In genomic region chr5:141608046-141608445, GRCh38 we compare ENCODE assay signal across 14 cellular contexts. TPM values are rescaled to one million over a fixed set of nuclear protein-coding genes. Genes with fewer than 3 reads are reported as not detected.
DNase-seq lines count a peak whose midpoint lies in the region; TF ChIP-seq lines count a peak whose summit lies in the region.
"Had no signal": no experiment of that assay in that cellular context is flagged by ENCODE, and none has a peak within 500 bp of the region (broad histone marks: within the 10 kb centered on the region; RNA-seq: fewer than 3 reads in every experiment).

No MANE protein-coding gene starts in this region.

- no peak for DNase-seq in T-helper 2 cell treated with Interferon-gamma antibody and Interleukin-4, amounts not matched to agents 5 μg/mL and 100 μg/mL, for 36 hours (ENCODE audit: low spot score)
- DNase-seq in T-helper 2 cell (no peak), RWPE1 (ENCODE audit: low spot score) (no peak), endothelial cell (ENCODE audit: low spot score) (no peak), spleen (no peak), NCI-H2227 (lab: John Stamatoyannopoulos, UW; ENCODE audit: unreplicated experiment) (no peak), NCI-H526 treated with DMSO at 0.1 percent for 48 hours (lab: John Stamatoyannopoulos, UW) (no peak)
- no peak for DNase-seq in effector CD4-positive, alpha-beta T cell
- DNase-seq: activated effector memory CD4-positive, alpha-beta T cell treated with anti-CD3 and anti-CD28 coated beads, Interleukin-2, amount 50 U/mL, for 16 hours; colonic mucosa; mucosa of descending colon; NCI-H1436; NCI-H510A treated with DMSO at 0.1 percent for 48 hours had no signal

- H3K36me3 ChIP-seq in spleen: peaks cover 0 to 11% (median 0%) of the 10 kb centered on the region in 6 donors
- H3K36me3 ChIP-seq: colonic mucosa, HAP-1 had no signal

- peaks cover 50% of the 10 kb centered on the region for H3K36me3 Mint-ChIP-seq in T-helper 2 cell treated with Interferon-gamma antibody and Interleukin-4, amounts not matched to agents 5 μg/mL and 100 μg/mL, for 36 hours (ENCODE audit: low read depth)
- H3K36me3 Mint-ChIP-seq in endothelial cell (ENCODE audit: low read depth, unreplicated experiment): peaks cover 12% of the 10 kb centered on the region

- H3K27me3 Mint-ChIP-seq in T-helper 2 cell treated with Interferon-gamma antibody and Interleukin-4, amounts not matched to agents 5 μg/mL and 100 μg/mL, for 36 hours (ENCODE audit: low read depth): no peaks in the 10 kb centered on the region
- H3K27me3 Mint-ChIP-seq in endothelial cell (ENCODE audit: unreplicated experiment): peaks cover 2% of the 10 kb centered on the region

- H3K4me1 Mint-ChIP-seq in T-helper 2 cell treated with Interferon-gamma antibody and Interleukin-4, amounts not matched to agents 5 μg/mL and 100 μg/mL, for 36 hours (ENCODE audit: low read depth): peaks cover 72% of the 10 kb centered on the region
- H3K4me1 Mint-ChIP-seq in endothelial cell (ENCODE audit: unreplicated experiment): peaks cover 41% of the 10 kb centered on the region

- intact Hi-C loops in spleen (cut with DNase I; ENCODE audit: low total_unique reads): no loop called here

- TF ChIP-seq CTCF in RWPE1 (conservative IDR thresholded peaks at IDR 0.05; ENCODE audit: low read depth) (no peak), endothelial cell (IDR thresholded peaks at IDR 0.05; ENCODE audit: unreplicated experiment) (no peak), spleen (IDR thresholded peaks at IDR 0.05 in 8 of 11, conservative IDR thresholded peaks at IDR 0.05 in 3 of 11) (no peak)

- H3K27me3 ChIP-seq in spleen (replicated peaks in 1 of 7): no peaks in the 10 kb centered on the region
- H3K27me3 ChIP-seq: colonic mucosa had no signal

- peaks cover 47 to 100% (median 87%) of the 10 kb centered on the region in 6 donors for H3K4me1 ChIP-seq in spleen

- TF ChIP-seq POLR2A in spleen (IDR thresholded peaks at IDR 0.05): no peak

- CTCF ChIA-PET in RWPE1 (lab: Yijun Ruan, JAX): interaction anchor here (1.2 to 1.8 kb wide), 2 partner anchors 12 to 16 kb away, joined by 3 to 7 read pairs; no protein-coding TSS in a partner anchor

- H3K27ac Mint-ChIP-seq in T-helper 2 cell treated with Interferon-gamma antibody and Interleukin-4, amounts not matched to agents 5 μg/mL and 100 μg/mL, for 36 hours: peak overlapping the region; percentile 90
- peak overlapping the region; percentile 77 for H3K27ac Mint-ChIP-seq in endothelial cell (ENCODE audit: unreplicated experiment)

- WGBS in spleen, 5 donors: 75 to 95% (median 86%) methylated on average over 2 of the region's 2 CpGs

- no peak overlapping the region for H3K4me3 ChIP-seq in spleen
- H3K4me3 ChIP-seq: colonic mucosa, HAP-1, mucosa of descending colon had no signal

- no peaks in the 10 kb centered on the region for H3K9me3 ChIP-seq in spleen
- H3K9me3 ChIP-seq: colonic mucosa, HAP-1, mucosa of descending colon had no signal

- H3K4me3 Mint-ChIP-seq in T-helper 2 cell treated with Interferon-gamma antibody and Interleukin-4, amounts not matched to agents 5 μg/mL and 100 μg/mL, for 36 hours: peak overlapping the region; percentile 74
- no peak overlapping the region for H3K4me3 Mint-ChIP-seq in endothelial cell (ENCODE audit: unreplicated experiment)

- POLR2A ChIA-PET in RWPE1 (lab: Yijun Ruan, JAX; ENCODE audit: low non-redundant PET): no interaction called here

- H3K27ac ChIP-seq in RWPE1 (peak overlapping the region; percentile 38), spleen (peak overlapping the region; percentile 14 to 91 (median 60))
- H3K27ac ChIP-seq: colonic mucosa had no signal

- H3K9me3 Mint-ChIP-seq in T-helper 2 cell treated with Interferon-gamma antibody and Interleukin-4, amounts not matched to agents 5 μg/mL and 100 μg/mL, for 36 hours: no peaks in the 10 kb centered on the region
- no peaks in the 10 kb centered on the region for H3K9me3 Mint-ChIP-seq in endothelial cell (ENCODE audit: unreplicated experiment)

RNA-seq across cellular contexts. Expression of gene DIAPH1, which starts 10.8 kb away (rescaled TPM):
- total RNA-seq in endothelial cell (ENCODE audit: unreplicated experiment): 149 TPM
- 100 to 1,000 TPM in 3 of 7 donors, 10 to 100 TPM in 4; 72.5 to 123 (median 93.0) TPM for total RNA-seq in spleen
- 10 to 100 TPM; 35.4 to 46.5 (median 35.8) TPM for polyA plus RNA-seq in spleen

RNA-seq across cellular contexts. Expression of gene HDAC3, which starts 28.6 kb away (rescaled TPM):
- total RNA-seq in endothelial cell (ENCODE audit: unreplicated experiment) (84.9 TPM), spleen (10 to 100 TPM; 51.1 to 71.3 (median 60.7) TPM)
- polyA plus RNA-seq in spleen: 100 to 1,000 TPM in 1 of 3 donors, 10 to 100 TPM in 2; 66.3 to 108 (median 89.3) TPM

RNA-seq across cellular contexts. Expression of gene RELL2, which starts 28.8 kb away (rescaled TPM):
- total RNA-seq in endothelial cell (ENCODE audit: unreplicated experiment) (17.4 TPM), spleen (10 to 100 TPM in 3 of 7 donors, 1 to 10 TPM in 4; 8.7 to 12.8 (median 9.9) TPM)
- 10 to 100 TPM; 13.7 to 26.2 (median 25.1) TPM for polyA plus RNA-seq in spleen

RNA-seq across cellular contexts. Expression of gene FCHSD1, which starts 43.2 kb away (rescaled TPM):
- total RNA-seq in endothelial cell (ENCODE audit: unreplicated experiment): 63.3 TPM
- 10 to 100 TPM; 34.9 to 67.3 (median 47.9) TPM for total RNA-seq in spleen
- 10 to 100 TPM; 20.4 to 37.6 (median 35.0) TPM for polyA plus RNA-seq in spleen
